ENCODE assay signal across 28 cellular contexts in genomic region chr2:101234169-101234938, GRCh38. TPM values are rescaled to one million over a fixed set of nuclear protein-coding genes. Genes with fewer than 3 reads are reported as not detected.
DNase-seq lines count a peak whose midpoint lies in the region; ATAC-seq and TF ChIP-seq lines count a peak whose summit lies in the region.
"Had no signal": no experiment of that assay in that cellular context is flagged by ENCODE, and none has a peak within 500 bp of the region (broad histone marks: within the 10 kb centered on the region; RNA-seq: fewer than 3 reads in every experiment).

No MANE protein-coding gene starts in this region.

- TF ChIP-seq CTCF in Calu3 (IDR thresholded peaks at IDR 0.05; ENCODE audit: unreplicated experiment) (no peak), NB4 (IDR thresholded peaks at IDR 0.05; ENCODE audit: low read depth, low read length) (no peak), body of pancreas (IDR thresholded peaks at IDR 0.05) (no peak), mucosa of descending colon (IDR thresholded peaks at IDR 0.05) (no peak)

- TF ChIP-seq POLR2A in NB4 (IDR thresholded peaks at IDR 0.05; ENCODE audit: extremely low read depth, insufficient read length) (no peak), body of pancreas (IDR thresholded peaks at IDR 0.05) (no peak)

- peaks cover 52% of the 10 kb centered on the region for H3K4me1 ChIP-seq in body of pancreas
- H3K4me1 ChIP-seq in mucosa of descending colon (ENCODE audit: low read depth) = no peaks in the 10 kb centered on the region
- H3K4me1 ChIP-seq: gastroesophageal sphincter had no signal

- intact Hi-C loops in Calu3 (cut with micrococcal nuclease; ENCODE audit: unreplicated experiment) = no loop called here
- intact Hi-C loops in body of pancreas (cut with DNase I) = no loop called here
- intact Hi-C loops in mucosa of descending colon (cut with DNase I, micrococcal nuclease) = no loop called here

- H3K27ac ChIP-seq in body of pancreas = peak overlapping the region; percentile 50 to 88 (median 84)
- H3K27ac ChIP-seq: dorsolateral prefrontal cortex, gastroesophageal sphincter, sigmoid colon, SK-N-MC had no signal

- peaks cover 63% of the 10 kb centered on the region for H3K4me1 Mint-ChIP-seq in Calu3 (ENCODE audit: low read depth, unreplicated experiment)
- H3K4me1 Mint-ChIP-seq: activated CD4-positive, alpha-beta T cell treated with anti-CD3 and anti-CD28 coated beads, Interleukin-2, amount 10 ng/mL, durations not matched to agents 7 days and 5 days; brain had no signal

- H3K27ac Mint-ChIP-seq in Calu3 (ENCODE audit: unreplicated experiment) = peak overlapping the region; percentile 94
- H3K27ac Mint-ChIP-seq: activated CD4-positive, alpha-beta T cell treated with anti-CD3 and anti-CD28 coated beads, Interleukin-2, amount 10 ng/mL, durations not matched to agents 7 days and 5 days; brain; stimulated activated memory B cell treated with anti-CD40 and anti-IgM and Interleukin-4, amounts not matched to agents 10 μg/mL and 1 μg/mL and 100 μg/mL, for 72 hours; T-helper 17 cell; WTC11 had no signal

- H3K27me3 ChIP-seq in body of pancreas = no peaks in the 10 kb centered on the region
- H3K27me3 ChIP-seq: dorsolateral prefrontal cortex, gastroesophageal sphincter, sigmoid colon had no signal

- TSS peak; percentile 83 for BruUV-seq in Calu3 (replicated peaks; lab: Mats Ljungman, UMichigan)

- peaks cover 3% of the 10 kb centered on the region for H3K36me3 Mint-ChIP-seq in Calu3 (ENCODE audit: insufficient read depth, unreplicated experiment)

- H3K9me3 ChIP-seq in body of pancreas (no peaks in the 10 kb centered on the region), mucosa of descending colon (peaks cover 3% of the 10 kb centered on the region)
- H3K9me3 ChIP-seq: gastroesophageal sphincter, sigmoid colon had no signal

- CTCF ChIA-PET in Calu3 (lab: Charles Lee) = interaction anchor here (1.5 kb wide), 1 partner anchor 16 kb away, joined by 4 read pairs; no protein-coding TSS in a partner anchor

- no peak overlapping the region for H3K4me3 Mint-ChIP-seq in Calu3 (ENCODE audit: low read depth, unreplicated experiment)
- H3K4me3 Mint-ChIP-seq: activated CD4-positive, alpha-beta T cell treated with anti-CD3 and anti-CD28 coated beads, Interleukin-2, amount 10 ng/mL, durations not matched to agents 7 days and 5 days; activated T-cell treated with anti-CD3 and anti-CD28 coated beads, Interleukin-2, amount 50 U/mL, for 4 hours; brain; stimulated activated memory B cell treated with anti-CD40 and anti-IgM and Interleukin-4, amounts not matched to agents 10 μg/mL and 1 μg/mL and 100 μg/mL, for 72 hours; T-helper 17 cell; WTC11 had no signal

- WGBS in body of pancreas, 2 donors = 21 to 22% methylated on average over 12 of the region's 12 CpGs

- no peaks in the 10 kb centered on the region for H3K27me3 Mint-ChIP-seq in Calu3 (ENCODE audit: unreplicated experiment)
- H3K27me3 Mint-ChIP-seq: activated CD4-positive, alpha-beta T cell treated with anti-CD3 and anti-CD28 coated beads, Interleukin-2, amount 10 ng/mL, durations not matched to agents 7 days and 5 days; brain; T-helper 17 cell had no signal

- H3K9me3 Mint-ChIP-seq in Calu3 (ENCODE audit: low read depth, unreplicated experiment) = peaks cover 6% of the 10 kb centered on the region
- H3K9me3 Mint-ChIP-seq: activated T-cell treated with anti-CD3 and anti-CD28 coated beads, Interleukin-2, amount 50 U/mL, for 4 hours had no signal

- H3K36me3 ChIP-seq in body of pancreas (replicated peaks in 1 of 2; ENCODE audit: insufficient read depth in 1 of 2, low read depth in 2 of 2) (no peaks in the 10 kb centered on the region), mucosa of descending colon (ENCODE audit: low read depth) (no peaks in the 10 kb centered on the region)
- H3K36me3 ChIP-seq: gastroesophageal sphincter, sigmoid colon had no signal

- peak; percentile 48 for DNase-seq in Calu3
- DNase-seq in NB4 (ENCODE audit: low read depth) = peak; percentile 22
- DNase-seq in body of pancreas = peak; percentile 42 to 79 (median 62)
- no peak for DNase-seq in mucosa of descending colon
- no peak for DNase-seq in SIG-M5 treated with dmso at 0.1 percent for 504 hours (lab: John Stamatoyannopoulos, UW; ENCODE audit: unreplicated experiment)
- no peak for DNase-seq in NCI-H1436 (lab: John Stamatoyannopoulos, UW)
- no peak for DNase-seq in iPS-NIHi11 (ENCODE audit: low spot score)
- DNase-seq: activated CD4-positive, alpha-beta T cell treated with anti-CD3 and anti-CD28 coated beads, Interleukin-2, amount 10 ng/mL, durations not matched to agents 7 days and 5 days; activated naive CD4-positive, alpha-beta T cell; activated T-cell treated with anti-CD3 and anti-CD28 coated beads, Interleukin-2, amount 50 U/mL, for 4 hours; DMS79 treated with DMSO at 0.1 percent for 48 hours; dorsolateral prefrontal cortex; GF-D8; HCEC 1CT; NCI-H1105; NCI-H2029 treated with DMSO at 0.1 percent for 48 hours; NCI-H226; NCI-H69; RPMI8226; sigmoid colon; stimulated activated CD4-positive, alpha-beta T cell treated with anti-CD3 and anti-CD28 coated beads, Interleukin-4, amount 100 ng/mL, for 4 hours; T-helper 17 cell had no signal

- H3K4me3 ChIP-seq in NB4 (ENCODE audit: low read depth, low read length) (no peak overlapping the region), body of pancreas (no peak overlapping the region), mucosa of descending colon (no peak overlapping the region)
- H3K4me3 ChIP-seq: dorsolateral prefrontal cortex, gastroesophageal sphincter, sigmoid colon, SK-N-MC had no signal

- ATAC-seq in body of pancreas = peak; percentile 67
- ATAC-seq in mucosa of descending colon = peak; percentile 36
- no peak for ATAC-seq in HG03342 (IDR thresholded peaks at IDR 0.05; ENCODE audit: unreplicated experiment)
- ATAC-seq: activated T-cell treated with anti-CD3 and anti-CD28 coated beads, Interleukin-2, amount 50 U/mL, for 4 hours; gastroesophageal sphincter; stimulated activated memory B cell treated with anti-CD40 and anti-IgM and Interleukin-4, amounts not matched to agents 10 μg/mL and 1 μg/mL and 100 μg/mL, for 72 hours; T-helper 17 cell; WTC11 had no signal

RNA-seq across cellular contexts. Expression of gene CNOT11, which starts 18.3 kb away (rescaled TPM):
- total RNA-seq in Calu3 (2022) = 67.7 and 74.5 TPM in 2 replicates
- total RNA-seq in body of pancreas = 10 to 100 TPM; 10.2 to 34.5 TPM
- total RNA-seq in mucosa of descending colon = 10 to 100 TPM; 39.3 to 56.7 (median 54.4) TPM

Comparison
In these comparisons a context has a peak if more than half of its experiments do, and no peak if none do; other contexts are left out.
1. DNase-seq: peak in Calu3 (single experiment), NB4 (single experiment) and body of pancreas (4 of 4); none in mucosa of descending colon (0 of 3), SIG-M5 treated with dmso at 0.1 percent for 504 hours (single experiment), NCI-H1436 (single experiment) and iPS-NIHi11 (single experiment).